13 cellular contexts compared by ENCODE assay signal in the genomic region with DNA sequence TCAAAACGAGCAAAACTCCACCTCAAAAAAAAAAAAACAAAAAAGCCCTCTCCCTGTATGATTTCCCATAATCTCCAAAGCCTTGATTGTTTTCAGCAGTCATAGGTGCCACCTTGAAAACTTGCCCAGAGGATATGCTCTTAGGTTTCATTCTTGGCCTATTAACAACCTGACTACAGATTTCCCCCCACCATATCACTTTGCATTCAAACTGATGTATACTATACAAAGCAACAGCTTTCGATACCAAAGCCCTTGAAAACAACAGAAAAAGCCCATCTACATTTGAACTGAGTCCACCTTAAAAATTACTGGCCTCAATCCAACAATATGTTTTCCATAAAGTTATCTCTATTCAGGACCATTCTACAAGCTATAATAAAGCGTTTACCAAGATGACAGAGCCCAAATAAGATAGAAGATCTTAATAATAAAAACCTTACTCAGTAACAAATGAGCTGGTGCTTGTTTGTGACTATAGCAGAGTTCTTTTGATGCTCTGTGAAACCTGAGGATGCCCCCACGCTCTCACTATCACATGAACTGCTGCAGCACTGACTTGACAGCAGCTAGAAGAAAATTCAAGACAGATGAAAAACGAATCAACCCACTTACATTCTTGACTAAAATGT. TPM values are rescaled to one million over a fixed set of nuclear protein-coding genes. Genes with fewer than 3 reads are reported as not detected.
DNase-seq lines count a peak whose midpoint lies in the region; ATAC-seq and TF ChIP-seq lines count a peak whose summit lies in the region.
"Had no signal": no experiment of that assay in that cellular context is flagged by ENCODE, and none has a peak within 500 bp of the region (broad histone marks: within the 10 kb centered on the region; RNA-seq: fewer than 3 reads in every experiment).

No MANE protein-coding gene starts in this region.

- no peaks in the 10 kb centered on the region for H3K9me2 ChIP-seq in PC-3 (replicated peaks; ENCODE audit: low read length)

- ATAC-seq in naive thymus-derived CD8-positive, alpha-beta T cell = peak; percentile 55 to 68
- ATAC-seq in PC-3 = no peak
- ATAC-seq in HG03045 (IDR thresholded peaks at IDR 0.05; ENCODE audit: unreplicated experiment) = no peak
- ATAC-seq: foreskin keratinocyte had no signal

- CTCF ChIA-PET in CD4-positive, alpha-beta memory T cell (lab: Charles Lee; ENCODE audit: partially characterized antibody) = interaction anchor here (1.5 to 3.8 kb wide), 4 partner anchors 10 to 113 kb away, joined by 4 to 13 read pairs (median 7); no protein-coding TSS in a partner anchor
- CTCF ChIA-PET in PC-3 (lab: Charles Lee) = no interaction called here

- H3K9ac ChIP-seq in PC-3 (ENCODE audit: low read length) = no peak overlapping the region

- peaks cover 18 to 57% of the 10 kb centered on the region in 2 donors for H3K36me3 Mint-ChIP-seq in CD4-positive, alpha-beta memory T cell
- peaks cover 14% of the 10 kb centered on the region for H3K36me3 Mint-ChIP-seq in IgD-negative memory B cell
- H3K36me3 Mint-ChIP-seq in activated naive CD8-positive, alpha-beta T cell treated with anti-CD3 and anti-CD28 coated beads for 36 hours = peaks cover 72% of the 10 kb centered on the region
- H3K36me3 Mint-ChIP-seq in naive thymus-derived CD8-positive, alpha-beta T cell = peaks cover 0 to 64% (median 12%) of the 10 kb centered on the region in 3 donors

- no peak overlapping the region for H3K4me2 ChIP-seq in PC-3 (ENCODE audit: low read length)

- H3K4me3 ChIP-seq in CD4-positive, alpha-beta memory T cell (ENCODE audit: low read length in 2 of 2) = no peak overlapping the region
- H3K4me3 ChIP-seq in foreskin fibroblast (ENCODE audit: low read depth in 1 of 2, low read length in 2 of 2) (no peak overlapping the region), PC-3 (ENCODE audit: low read length) (no peak overlapping the region)
- H3K4me3 ChIP-seq: tibial artery had no signal

- no peaks in the 10 kb centered on the region for H3K27me3 Mint-ChIP-seq in CD4-positive, alpha-beta memory T cell
- peaks cover 2% of the 10 kb centered on the region for H3K27me3 Mint-ChIP-seq in IgD-negative memory B cell
- no peaks in the 10 kb centered on the region for H3K27me3 Mint-ChIP-seq in activated naive CD8-positive, alpha-beta T cell treated with anti-CD3 and anti-CD28 coated beads for 36 hours
- no peaks in the 10 kb centered on the region for H3K27me3 Mint-ChIP-seq in naive thymus-derived CD8-positive, alpha-beta T cell

- H3K4me3 Mint-ChIP-seq in CD4-positive, alpha-beta memory T cell = peak overlapping the region; percentile 45 to 84 (median 59)
- peak overlapping the region; percentile 25 to 67 (median 54) for H3K4me3 Mint-ChIP-seq in IgD-negative memory B cell
- no peak overlapping the region for H3K4me3 Mint-ChIP-seq in activated naive CD8-positive, alpha-beta T cell treated with anti-CD3 and anti-CD28 coated beads for 36 hours
- H3K4me3 Mint-ChIP-seq in naive thymus-derived CD8-positive, alpha-beta T cell = peak overlapping the region in 9 of 10 donors; percentile 36 to 80 (median 64)

- DNase-seq in CD4-positive, alpha-beta memory T cell = no peak
- DNase-seq in activated naive CD8-positive, alpha-beta T cell treated with anti-CD3 and anti-CD28 coated beads for 36 hours = no peak
- peak in 1 of 10 donors; percentile 9 for DNase-seq in naive thymus-derived CD8-positive, alpha-beta T cell
- DNase-seq in foreskin fibroblast = no peak
- DNase-seq in PC-3 = no peak
- DNase-seq in glomerular visceral epithelial cell (ENCODE audit: extremely low spot score) = no peak
- DNase-seq: cerebellar nuclear complex, COR-L47, foreskin keratinocyte, kidney glomerular epithelial cell, tibial artery had no signal

- intact Hi-C loops in CD4-positive, alpha-beta memory T cell (cut with micrococcal nuclease) = loop anchor here (1.0 to 5.0 kb wide), 2 partner anchors 9 to 39 kb away; no protein-coding TSS in a partner anchor
- intact Hi-C loops in PC-3 (cut with micrococcal nuclease) = no loop called here

- no peaks in the 10 kb centered on the region for H3K27me3 ChIP-seq in CD4-positive, alpha-beta memory T cell (ENCODE audit: insufficient read depth, low read length)
- H3K27me3 ChIP-seq in PC-3 (ENCODE audit: low read length) = no peaks in the 10 kb centered on the region
- H3K27me3 ChIP-seq: foreskin keratinocyte, tibial artery had no signal

- no peaks in the 10 kb centered on the region for H3K9me3 ChIP-seq in CD4-positive, alpha-beta memory T cell (ENCODE audit: control insufficient read depth in 1 of 2, low read length in 2 of 2)
- no peaks in the 10 kb centered on the region for H3K9me3 ChIP-seq in PC-3 (ENCODE audit: low read length)
- H3K9me3 ChIP-seq: tibial artery had no signal

- H3K4me1 ChIP-seq in CD4-positive, alpha-beta memory T cell (ENCODE audit: insufficient read depth, low read length) = peaks cover 88% of the 10 kb centered on the region
- H3K4me1 ChIP-seq in PC-3 (ENCODE audit: insufficient read depth, low read length) = peaks cover 17% of the 10 kb centered on the region

- no peaks in the 10 kb centered on the region for H4K20me1 ChIP-seq in PC-3 (ENCODE audit: low read length)

- peaks cover 55 to 93% (median 76%) of the 10 kb centered on the region in 4 donors for H3K4me1 Mint-ChIP-seq in CD4-positive, alpha-beta memory T cell
- peaks cover 61 to 65% (median 62%) of the 10 kb centered on the region in 3 donors for H3K4me1 Mint-ChIP-seq in IgD-negative memory B cell
- H3K4me1 Mint-ChIP-seq in activated naive CD8-positive, alpha-beta T cell treated with anti-CD3 and anti-CD28 coated beads for 36 hours = peaks cover 70% of the 10 kb centered on the region
- H3K4me1 Mint-ChIP-seq in naive thymus-derived CD8-positive, alpha-beta T cell = peaks cover 30 to 86% (median 67%) of the 10 kb centered on the region in 4 donors

- H3F3A ChIP-seq in PC-3 (ENCODE audit: low read length, unreplicated experiment) = no peaks in the 10 kb centered on the region

- peak overlapping the region; percentile 47 for H3K27ac ChIP-seq in CD4-positive, alpha-beta memory T cell (ENCODE audit: low read depth, low read length)
- H3K27ac ChIP-seq in PC-3 (ENCODE audit: low read length) = no peak overlapping the region
- H3K27ac ChIP-seq: foreskin keratinocyte had no signal

- TF ChIP-seq CTCF in foreskin fibroblast (IDR thresholded peaks at IDR 0.05; ENCODE audit: low read depth, low read length) (no peak), PC-3 (conservative IDR thresholded peaks at IDR 0.05; ENCODE audit: low read depth, low read length) (no peak)

- BruUV-seq in PC-3 (replicated peaks; lab: Mats Ljungman, UMichigan) = no TSS peak

- H3K79me2 ChIP-seq in PC-3 (ENCODE audit: low read length) = peaks cover 58% of the 10 kb centered on the region

- peaks cover 6% of the 10 kb centered on the region for H3K36me3 ChIP-seq in CD4-positive, alpha-beta memory T cell (ENCODE audit: insufficient read depth, low read length)
- H3K36me3 ChIP-seq in PC-3 (ENCODE audit: low read depth, low read length) = no peaks in the 10 kb centered on the region

- H2AFZ ChIP-seq in PC-3 (ENCODE audit: low read length) = no peak overlapping the region

- no peaks in the 10 kb centered on the region for H3K9me3 Mint-ChIP-seq in CD4-positive, alpha-beta memory T cell
- no peaks in the 10 kb centered on the region for H3K9me3 Mint-ChIP-seq in IgD-negative memory B cell
- H3K9me3 Mint-ChIP-seq in activated naive CD8-positive, alpha-beta T cell treated with anti-CD3 and anti-CD28 coated beads for 36 hours = no peaks in the 10 kb centered on the region
- H3K9me3 Mint-ChIP-seq in naive thymus-derived CD8-positive, alpha-beta T cell = no peaks in the 10 kb centered on the region

- H3K27ac Mint-ChIP-seq in CD4-positive, alpha-beta memory T cell = peak overlapping the region; percentile 80 to 98 (median 86)
- peak overlapping the region; percentile 54 to 99 (median 94) for H3K27ac Mint-ChIP-seq in IgD-negative memory B cell
- peak overlapping the region; percentile 78 for H3K27ac Mint-ChIP-seq in activated naive CD8-positive, alpha-beta T cell treated with anti-CD3 and anti-CD28 coated beads for 36 hours
- H3K27ac Mint-ChIP-seq in naive thymus-derived CD8-positive, alpha-beta T cell = peak overlapping the region; percentile 64 to 93 (median 90)

- POLR2A ChIA-PET in CD4-positive, alpha-beta memory T cell (lab: Charles Lee; ENCODE audit: partially characterized antibody) = interaction anchor here (1.1 to 3.5 kb wide), 8 partner anchors 12 to 189 kb away, joined by 3 to 13 read pairs (median 8); no protein-coding TSS in a partner anchor
- POLR2A ChIA-PET in naive thymus-derived CD8-positive, alpha-beta T cell (lab: Charles Lee) = interaction anchor here (1.4 to 1.6 kb wide), 2 partner anchors 44 to 56 kb away, joined by 4 read pairs; a partner anchor contains a TSS
- POLR2A ChIA-PET in PC-3 (lab: Charles Lee; ENCODE audit: unreplicated experiment) = no interaction called here

RNA-seq across cellular contexts. Expression of a gene that starts 44.4 kb away (rescaled TPM):
- 100 to 1,000 TPM; 197 to 202 TPM for total RNA-seq in CD4-positive, alpha-beta memory T cell
- 100 to 1,000 TPM; 143 to 165 TPM for polyA plus RNA-seq in CD4-positive, alpha-beta memory T cell
- 173 TPM for polyA plus RNA-seq in IgD-negative memory B cell
- 100 to 1,000 TPM; 198 TPM for total RNA-seq in activated naive CD8-positive, alpha-beta T cell treated with anti-CD3 and anti-CD28 coated beads for 36 hours
- 100 to 1,000 TPM; 156 to 164 TPM for total RNA-seq in naive thymus-derived CD8-positive, alpha-beta T cell
- polyA plus RNA-seq in naive thymus-derived CD8-positive, alpha-beta T cell = 100 to 1,000 TPM; 130 to 143 (median 136) TPM
- 30.8 and 39.6 TPM in 2 replicates for total RNA-seq in PC-3 (2014; rRNA removed)

RNA-seq across cellular contexts. Expression of a gene that starts 55.1 kb away (rescaled TPM):
- 10 to 100 TPM; 23.8 to 24.4 TPM for total RNA-seq in CD4-positive, alpha-beta memory T cell
- 1 to 10 TPM; 2.2 to 3.3 TPM for polyA plus RNA-seq in CD4-positive, alpha-beta memory T cell
- 2.1 TPM for polyA plus RNA-seq in IgD-negative memory B cell
- total RNA-seq in activated naive CD8-positive, alpha-beta T cell treated with anti-CD3 and anti-CD28 coated beads for 36 hours = 10 to 100 TPM; 17.7 to 19.4 TPM
- total RNA-seq in naive thymus-derived CD8-positive, alpha-beta T cell = 10 to 100 TPM; 21.9 to 25.3 TPM
- polyA plus RNA-seq in naive thymus-derived CD8-positive, alpha-beta T cell = 1 to 10 TPM; 1.4 to 3.2 (median 2.2) TPM
- 11.4 and 15.4 TPM in 2 replicates for total RNA-seq in PC-3 (2014; rRNA removed)

Comparison
In these comparisons a context has a peak if more than half of its experiments do, and no peak if none do; other contexts are left out.
1. ATAC-seq: peak in naive thymus-derived CD8-positive, alpha-beta T cell (2 of 2); none in PC-3 (single experiment) and HG03045 (single experiment).
2. Peak in every context shown above with its lines, with median percentiles within 50 percentile points of each other: H3K27ac Mint-ChIP-seq.